ENCODE assay signal across 17 cellular contexts in the genomic region with DNA sequence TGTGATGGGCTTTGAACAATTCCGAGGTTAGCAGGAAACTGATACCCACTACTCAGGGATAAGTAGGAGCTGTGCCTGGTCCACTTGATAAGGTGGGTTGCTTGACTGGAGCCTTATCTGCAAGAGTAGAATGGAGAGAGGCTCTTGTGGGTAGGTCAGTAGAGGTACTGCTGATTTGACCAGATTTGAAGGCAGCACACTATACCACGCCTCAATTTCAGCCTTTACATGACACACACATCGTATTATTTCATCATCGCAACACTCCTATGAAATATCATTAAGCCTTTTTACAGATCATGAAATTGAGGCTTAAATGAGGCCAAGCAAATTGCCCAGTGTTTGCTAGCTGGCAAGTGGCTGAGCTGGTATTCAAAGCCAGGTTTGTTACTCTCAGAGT.
"Had no signal": no experiment of that assay in that cellular context is flagged by ENCODE, and none has a peak within 500 bp of the region (broad histone marks: within the 10 kb centered on the region; RNA-seq: fewer than 3 reads in every experiment).

No MANE protein-coding gene starts in this region.

- H3K27me3 ChIP-seq: ascending aorta, right atrium auricular region, tibial nerve had no signal

- DNase-seq: activated CD4-positive, CD25-positive, alpha-beta regulatory T cell; activated naive CD4-positive, alpha-beta T cell treated with anti-CD3 and anti-CD28 coated beads for 36 hours; dermis blood vessel endothelial cell; effector memory CD8-positive, alpha-beta T cell; left cardiac atrium; mucosa of descending colon; natural killer cell; nucleus accumbens; small intestine; stimulated activated CD4-positive, alpha-beta T cell treated with anti-CD3 and anti-CD28 coated beads, Interleukin-4, amount 100 ng/mL, for 24 hours; stimulated activated naive CD4-positive, alpha-beta T cell had no signal

- H3K27ac ChIP-seq: ascending aorta, epithelial cell of prostate, right atrium auricular region, tibial nerve had no signal

- H3K4me1 Mint-ChIP-seq: natural killer cell had no signal

- H3K4me1 ChIP-seq: ascending aorta, tibial nerve had no signal

- H3K4me3 Mint-ChIP-seq: activated naive CD4-positive, alpha-beta T cell treated with anti-CD3 and anti-CD28 coated beads for 36 hours; effector memory CD8-positive, alpha-beta T cell; natural killer cell; T-helper 2 cell treated with Interferon-gamma antibody and Interleukin-4, amounts not matched to agents 5 μg/mL and 100 μg/mL, for 36 hours had no signal

- H3K9me3 ChIP-seq: ascending aorta, mucosa of descending colon, right atrium auricular region, tibial nerve had no signal

- FAIRE-seq: small intestine had no signal

- H3K27ac Mint-ChIP-seq: activated naive CD4-positive, alpha-beta T cell treated with anti-CD3 and anti-CD28 coated beads for 36 hours; activated T-helper 2 cell treated with anti-CD3 and anti-CD28 coated beads, Interferon-gamma antibody, Interleukin-2, Interleukin-4, amounts not matched to agents 10 μg/mL and 5 μg/mL and 100 μg/mL, durations not matched to agents 14 hours and 24 hours and 36 hours; effector memory CD8-positive, alpha-beta T cell; natural killer cell; T-helper 2 cell treated with Interferon-gamma antibody and Interleukin-4, amounts not matched to agents 5 μg/mL and 100 μg/mL, for 36 hours had no signal

- H3K4me3 ChIP-seq: ascending aorta, mucosa of descending colon, right atrium auricular region, tibial nerve had no signal

- ATAC-seq: effector memory CD8-positive, alpha-beta T cell; left cardiac atrium; mucosa of descending colon; natural killer cell had no signal

- H3K36me3 Mint-ChIP-seq: natural killer cell had no signal

- H3K36me3 ChIP-seq: ascending aorta, right atrium auricular region, tibial nerve had no signal

- H3K9me3 Mint-ChIP-seq: activated naive CD4-positive, alpha-beta T cell treated with anti-CD3 and anti-CD28 coated beads for 36 hours; activated T-helper 2 cell treated with anti-CD3 and anti-CD28 coated beads, Interferon-gamma antibody, Interleukin-2, Interleukin-4, amounts not matched to agents 10 μg/mL and 5 μg/mL and 100 μg/mL, durations not matched to agents 14 hours and 24 hours and 36 hours; effector memory CD8-positive, alpha-beta T cell; natural killer cell; T-helper 2 cell treated with Interferon-gamma antibody and Interleukin-4, amounts not matched to agents 5 μg/mL and 100 μg/mL, for 36 hours had no signal
